ENCODE assay signal across 9 cellular contexts in genomic region chr4:147831452-147832192, GRCh38.
DNase-seq lines count a peak whose midpoint lies in the region; ATAC-seq and TF ChIP-seq lines count a peak whose summit lies in the region.
"Had no signal": no experiment of that assay in that cellular context is flagged by ENCODE, and none has a peak within 500 bp of the region (broad histone marks: within the 10 kb centered on the region; RNA-seq: fewer than 3 reads in every experiment).

No MANE protein-coding gene starts in this region.

- peaks cover 0 to 9% of the 10 kb centered on the region in 2 donors for H3K4me1 ChIP-seq in mucosa of rectum (ENCODE audit: control insufficient read depth in 2 of 2, insufficient read depth in 2 of 2, low read length in 2 of 2)

- H3K9ac ChIP-seq in mucosa of rectum (ENCODE audit: low read depth in 1 of 2, low read length in 2 of 2), result no peak overlapping the region

- no peak for TF ChIP-seq CTCF in GM13977 (IDR thresholded peaks at IDR 0.05; ENCODE audit: extremely low read depth, insufficient read depth, missing control alignments)

- peak overlapping the region; percentile 48 to 77 for H3K27ac ChIP-seq in mucosa of rectum (ENCODE audit: low read depth in 2 of 2, low read length in 2 of 2)

- no peak for ATAC-seq in HG03139 (IDR thresholded peaks at IDR 0.05; ENCODE audit: unreplicated experiment)

- H3K9me3 ChIP-seq in mucosa of rectum (ENCODE audit: control insufficient read depth in 2 of 2, low read length in 2 of 2), result no peaks in the 10 kb centered on the region

- in situ Hi-C loops in GM13977 (cut with MboI; ENCODE audit: low pct_unique_long_range_greater_than_20kb, low sequenced_read_pairs, unreplicated experiment), result no loop called here

- DNase-seq in A172 (ENCODE audit: low spot score), result peak; percentile 83
- DNase-seq in M059J (ENCODE audit: low read depth), result peak; percentile 89
- DNase-seq in dedifferentiated amniotic fluid mesenchymal stem cell (ENCODE audit: extremely low spot score), result peak; percentile 83
- DNase-seq in DMS153 treated with DMSO at 0.1 percent for 48 hours (lab: John Stamatoyannopoulos, UW; ENCODE audit: unreplicated experiment), result no peak
- DNase-seq in GM13977 (ENCODE audit: low spot score), result no peak
- DNase-seq in stimulated activated CD4-positive, alpha-beta T cell treated with anti-CD3 and anti-CD28 coated beads, Interleukin-2, amount 100 ng/mL, for 48 hours, result no peak
- DNase-seq: activated naive CD8-positive, alpha-beta T cell treated with anti-CD3 and anti-CD28 coated beads, Interleukin-2, amount 10 ng/mL, durations not matched to agents 7 days and 5 days had no signal

- H3K36me3 ChIP-seq in mucosa of rectum (ENCODE audit: control insufficient read depth in 2 of 2, insufficient read depth in 2 of 2, low read length in 2 of 2), result no peaks in the 10 kb centered on the region

- H3K4me3 ChIP-seq in mucosa of rectum (ENCODE audit: low read length in 2 of 2), result no peak overlapping the region

- no peaks in the 10 kb centered on the region for H3K27me3 ChIP-seq in mucosa of rectum (ENCODE audit: control insufficient read depth in 2 of 2, insufficient read depth in 2 of 2, low read length in 2 of 2)

Comparison
In these comparisons a context has a peak if more than half of its experiments do, and no peak if none do; other contexts are left out.
1. DNase-seq: peak in A172 (single experiment), M059J (single experiment) and dedifferentiated amniotic fluid mesenchymal stem cell (single experiment); none in DMS153 treated with DMSO at 0.1 percent for 48 hours (single experiment), GM13977 (single experiment) and stimulated activated CD4-positive, alpha-beta T cell treated with anti-CD3 and anti-CD28 coated beads, Interleukin-2, amount 100 ng/mL, for 48 hours (0 of 2).